In genomic region chr6:79011940-79012339, GRCh38 we compare ENCODE assay signal across 38 cellular contexts.
"Had no signal": no experiment of that assay in that cellular context is flagged by ENCODE, and none has a peak within 500 bp of the region (broad histone marks: within the 10 kb centered on the region; RNA-seq: fewer than 3 reads in every experiment).

No MANE protein-coding gene starts in this region.

- DNase-seq: activated CD4-positive, alpha-beta memory T cell treated with anti-CD3 and anti-CD28 coated beads, Interleukin-2, amount 10 ng/mL, durations not matched to agents 7 days and 5 days; activated CD4-positive, alpha-beta T cell treated with anti-CD3 and anti-CD28 coated beads for 1 hour; activated CD4-positive, alpha-beta T cell treated with anti-CD3 and anti-CD28 coated beads for 36 hours; activated CD4-positive, alpha-beta T cell treated with anti-CD3 and anti-CD28 coated beads for 48 hours; activated CD4-positive, alpha-beta T cell treated with anti-CD3 and anti-CD28 coated beads, Interleukin-2, amount 10 ng/mL, durations not matched to agents 7 days and 5 days; activated CD4-positive, alpha-beta T cell treated with anti-CD3 and anti-CD28 coated beads, Interleukin-2, amount 50 U/mL, for 48 hours; activated CD4-positive, CD25-positive, alpha-beta regulatory T cell; activated CD8-positive, alpha-beta memory T cell treated with anti-CD3 and anti-CD28 coated beads for 24 hours; activated CD8-positive, alpha-beta memory T cell treated with anti-CD3 and anti-CD28 coated beads, Interleukin-2, amount 10 ng/mL, durations not matched to agents 7 days and 5 days; activated CD8-positive, alpha-beta memory T cell treated with anti-CD3 and anti-CD28 coated beads, Interleukin-2, amount 50 U/mL, for 48 hours; activated CD8-positive, alpha-beta T cell treated with anti-CD3 and anti-CD28 coated beads, Interleukin-2, amount 10 ng/mL, durations not matched to agents 7 days and 5 days; activated effector memory CD4-positive, alpha-beta T cell treated with Interleukin-2 at 50 U/mL for 16 hours; activated gamma-delta T cell; activated naive CD4-positive, alpha-beta T cell treated with anti-CD3 and anti-CD28 coated beads, Interleukin-2, amount 10 ng/mL, durations not matched to agents 7 days and 5 days; activated naive CD4-positive, alpha-beta T cell treated with Interleukin-2 at 50 U/mL for 16 hours; activated naive CD8-positive, alpha-beta T cell treated with anti-CD3 and anti-CD28 coated beads, Interleukin-2, amount 10 ng/mL, durations not matched to agents 7 days and 5 days; activated naive CD8-positive, alpha-beta T cell treated with anti-CD3 and anti-CD28 coated beads, Interleukin-2, amount 50 U/mL, for 24 hours; activated T-cell treated with anti-CD3 and anti-CD28 coated beads, Interleukin-2, amount 50 U/mL, for 24 hours; activated T-cell treated with anti-CD3 and anti-CD28 coated beads, Interleukin-2, amount 50 U/mL, for 48 hours; amygdala; anterior cingulate cortex; caudate nucleus; cerebellar nuclear complex; T-helper 2 cell; T-helper 9 cell; WERI-Rb-1 had no signal

- H3K4me1 ChIP-seq: ascending aorta had no signal

- H3K4me3 ChIP-seq: ascending aorta, cardiac muscle cell had no signal

- H3K9me3 Mint-ChIP-seq: activated CD4-positive, alpha-beta memory T cell treated with anti-CD3 and anti-CD28 coated beads, Interleukin-2, amount 10 ng/mL, durations not matched to agents 7 days and 5 days; activated CD4-positive, alpha-beta T cell treated with anti-CD3 and anti-CD28 coated beads, Interleukin-2, amount 10 ng/mL, durations not matched to agents 7 days and 5 days; activated naive CD4-positive, alpha-beta T cell treated with anti-CD3 and anti-CD28 coated beads, Interleukin-2, amount 10 ng/mL, durations not matched to agents 7 days and 5 days; activated naive CD4-positive, alpha-beta T cell treated with anti-CD3 and anti-CD28 coated beads, Interleukin-2, amount 50 U/mL, for 24 hours; activated naive CD8-positive, alpha-beta T cell treated with anti-CD3 and anti-CD28 coated beads, Interleukin-2, amount 10 ng/mL, durations not matched to agents 7 days and 5 days; activated naive CD8-positive, alpha-beta T cell treated with anti-CD3 and anti-CD28 coated beads, Interleukin-2, amount 50 U/mL, for 24 hours; activated T-cell treated with anti-CD3 and anti-CD28 coated beads, Interleukin-2, amount 50 U/mL, for 24 hours; activated T-helper 2 cell treated with anti-CD3 and anti-CD28 coated beads, Interferon-gamma antibody, Interleukin-2, Interleukin-4, amounts not matched to agents 10 μg/mL and 5 μg/mL and 100 μg/mL, durations not matched to agents 14 hours and 24 hours and 36 hours; brain; central memory CD8-positive, alpha-beta T cell; T-helper 1 cell treated with Interleukin-12 subunit alpha and Interleukin-12 subunit beta and Interleukin-4 antibody, amounts not matched to agents 30 μg/mL and 1 μg/mL, for 36 hours; T-helper 2 cell treated with Interferon-gamma antibody and Interleukin-4, amounts not matched to agents 5 μg/mL and 100 μg/mL, for 36 hours; WTC11 had no signal

- H3K4me1 Mint-ChIP-seq: activated naive CD4-positive, alpha-beta T cell treated with anti-CD3 and anti-CD28 coated beads, Interleukin-2, amount 10 ng/mL, durations not matched to agents 7 days and 5 days; activated naive CD8-positive, alpha-beta T cell treated with anti-CD3 and anti-CD28 coated beads, Interleukin-2, amount 10 ng/mL, durations not matched to agents 7 days and 5 days; activated naive CD8-positive, alpha-beta T cell treated with anti-CD3 and anti-CD28 coated beads, Interleukin-2, amount 50 U/mL, for 24 hours; brain; WTC11 had no signal

- H3K27ac ChIP-seq: ascending aorta, WERI-Rb-1 had no signal

- H3K4me3 Mint-ChIP-seq: activated CD4-positive, alpha-beta memory T cell treated with anti-CD3 and anti-CD28 coated beads, Interleukin-2, amount 10 ng/mL, durations not matched to agents 7 days and 5 days; activated CD4-positive, alpha-beta T cell treated with anti-CD3 and anti-CD28 coated beads for 36 hours; activated CD4-positive, alpha-beta T cell treated with anti-CD3 and anti-CD28 coated beads, Interleukin-2, amount 10 ng/mL, durations not matched to agents 7 days and 5 days; activated CD8-positive, alpha-beta memory T cell treated with anti-CD3 and anti-CD28 coated beads, Interleukin-2, amount 10 ng/mL, durations not matched to agents 7 days and 5 days; activated CD8-positive, alpha-beta T cell treated with anti-CD3 and anti-CD28 coated beads, Interleukin-2, amount 10 ng/mL, durations not matched to agents 7 days and 5 days; activated naive CD4-positive, alpha-beta T cell treated with anti-CD3 and anti-CD28 coated beads, Interleukin-2, amount 10 ng/mL, durations not matched to agents 7 days and 5 days; activated naive CD4-positive, alpha-beta T cell treated with anti-CD3 and anti-CD28 coated beads, Interleukin-2, amount 50 U/mL, for 24 hours; activated naive CD8-positive, alpha-beta T cell; activated naive CD8-positive, alpha-beta T cell treated with anti-CD3 and anti-CD28 coated beads, Interleukin-2, amount 10 ng/mL, durations not matched to agents 7 days and 5 days; activated naive CD8-positive, alpha-beta T cell treated with anti-CD3 and anti-CD28 coated beads, Interleukin-2, amount 50 U/mL, for 24 hours; activated T-cell treated with anti-CD3 and anti-CD28 coated beads, Interleukin-2, amount 50 U/mL, for 24 hours; brain; central memory CD8-positive, alpha-beta T cell; T-helper 1 cell treated with Interleukin-12 subunit alpha and Interleukin-12 subunit beta and Interleukin-4 antibody, amounts not matched to agents 30 μg/mL and 1 μg/mL, for 36 hours; T-helper 2 cell treated with Interferon-gamma antibody and Interleukin-4, amounts not matched to agents 5 μg/mL and 100 μg/mL, for 36 hours; WTC11 had no signal

- H3K27ac Mint-ChIP-seq: activated CD4-positive, alpha-beta memory T cell treated with anti-CD3 and anti-CD28 coated beads, Interleukin-2, amount 10 ng/mL, durations not matched to agents 7 days and 5 days; activated CD4-positive, alpha-beta T cell treated with anti-CD3 and anti-CD28 coated beads for 36 hours; activated CD4-positive, alpha-beta T cell treated with anti-CD3 and anti-CD28 coated beads, Interleukin-2, amount 10 ng/mL, durations not matched to agents 7 days and 5 days; activated CD8-positive, alpha-beta memory T cell treated with anti-CD3 and anti-CD28 coated beads, Interleukin-2, amount 10 ng/mL, durations not matched to agents 7 days and 5 days; activated CD8-positive, alpha-beta T cell treated with anti-CD3 and anti-CD28 coated beads, Interleukin-2, amount 10 ng/mL, durations not matched to agents 7 days and 5 days; activated naive CD4-positive, alpha-beta T cell treated with anti-CD3 and anti-CD28 coated beads, Interleukin-2, amount 10 ng/mL, durations not matched to agents 7 days and 5 days; activated naive CD8-positive, alpha-beta T cell; activated naive CD8-positive, alpha-beta T cell treated with anti-CD3 and anti-CD28 coated beads, Interleukin-2, amount 10 ng/mL, durations not matched to agents 7 days and 5 days; activated naive CD8-positive, alpha-beta T cell treated with anti-CD3 and anti-CD28 coated beads, Interleukin-2, amount 50 U/mL, for 24 hours; activated T-cell treated with anti-CD3 and anti-CD28 coated beads, Interleukin-2, amount 50 U/mL, for 24 hours; activated T-helper 2 cell treated with anti-CD3 and anti-CD28 coated beads, Interferon-gamma antibody, Interleukin-2, Interleukin-4, amounts not matched to agents 10 μg/mL and 5 μg/mL and 100 μg/mL, durations not matched to agents 14 hours and 24 hours and 36 hours; T-helper 1 cell treated with Interleukin-12 subunit alpha and Interleukin-12 subunit beta and Interleukin-4 antibody, amounts not matched to agents 30 μg/mL and 1 μg/mL, for 36 hours; T-helper 2 cell treated with Interferon-gamma antibody and Interleukin-4, amounts not matched to agents 5 μg/mL and 100 μg/mL, for 36 hours had no signal

- ATAC-seq: activated CD4-positive, alpha-beta T cell treated with anti-CD3 and anti-CD28 coated beads for 36 hours; activated CD4-positive, CD25-positive, alpha-beta regulatory T cell treated with anti-CD3 and anti-CD28 coated beads, Interleukin-2, amount 50 U/mL, for 24 hours; activated CD8-positive, alpha-beta memory T cell treated with anti-CD3 and anti-CD28 coated beads, Interleukin-2, amount 10 ng/mL, durations not matched to agents 7 days and 5 days; activated CD8-positive, alpha-beta T cell treated with anti-CD3 and anti-CD28 coated beads, Interleukin-2, amount 10 ng/mL, durations not matched to agents 7 days and 5 days; activated naive CD8-positive, alpha-beta T cell treated with anti-CD3 and anti-CD28 coated beads, Interleukin-2, amount 50 U/mL, for 24 hours; WTC11 had no signal

- H3K9me3 ChIP-seq: ascending aorta had no signal

- FAIRE-seq: bronchial epithelial cell had no signal

- H3K27me3 ChIP-seq: ascending aorta, cardiac muscle cell had no signal

- H3K27me3 Mint-ChIP-seq: activated CD4-positive, alpha-beta memory T cell treated with anti-CD3 and anti-CD28 coated beads, Interleukin-2, amount 10 ng/mL, durations not matched to agents 7 days and 5 days; activated CD4-positive, alpha-beta T cell treated with anti-CD3 and anti-CD28 coated beads for 36 hours; activated CD4-positive, alpha-beta T cell treated with anti-CD3 and anti-CD28 coated beads, Interleukin-2, amount 10 ng/mL, durations not matched to agents 7 days and 5 days; activated CD8-positive, alpha-beta memory T cell treated with anti-CD3 and anti-CD28 coated beads, Interleukin-2, amount 10 ng/mL, durations not matched to agents 7 days and 5 days; activated naive CD4-positive, alpha-beta T cell treated with anti-CD3 and anti-CD28 coated beads, Interleukin-2, amount 10 ng/mL, durations not matched to agents 7 days and 5 days; activated naive CD4-positive, alpha-beta T cell treated with anti-CD3 and anti-CD28 coated beads, Interleukin-2, amount 50 U/mL, for 24 hours; activated naive CD8-positive, alpha-beta T cell; activated naive CD8-positive, alpha-beta T cell treated with anti-CD3 and anti-CD28 coated beads, Interleukin-2, amount 10 ng/mL, durations not matched to agents 7 days and 5 days; activated naive CD8-positive, alpha-beta T cell treated with anti-CD3 and anti-CD28 coated beads, Interleukin-2, amount 50 U/mL, for 24 hours; activated T-cell treated with anti-CD3 and anti-CD28 coated beads, Interleukin-2, amount 50 U/mL, for 24 hours; brain; central memory CD8-positive, alpha-beta T cell had no signal
